1 cellular context compared by ENCODE assay signal in genomic region chr12:55849616-55850015, GRCh38.
TF ChIP-seq lines count a peak whose summit lies in the region.

No MANE protein-coding gene starts in this region.

TF ChIP-seq in H1, 55 proteins besides CTCF, POLR2A, EP300 and RAD21:
- no peak for TF ChIP-seq CEBPB (IDR thresholded peaks at IDR 0.05; ENCODE audit: low read depth, low read length)
- no peak for TF ChIP-seq CHD1 (IDR thresholded peaks at IDR 0.05; ENCODE audit: low read depth, low read length)
- no peak for TF ChIP-seq BRCA1 (IDR thresholded peaks at IDR 0.05; ENCODE audit: low read depth, low read length)
- TF ChIP-seq EZH2 (IDR thresholded peaks at IDR 0.05; ENCODE audit: low read depth, low read length, severe bottlenecking) = no peak
- TF ChIP-seq RXRA (IDR thresholded peaks at IDR 0.05; ENCODE audit: insufficient read depth, low read depth, low read length) = no peak
- no peak for TF ChIP-seq POU5F1 (IDR thresholded peaks at IDR 0.05; ENCODE audit: low read depth, low read length)
- no peak for TF ChIP-seq CBX8 (IDR thresholded peaks at IDR 0.05; ENCODE audit: borderline replicate concordance, low read depth, low read length)
- TF ChIP-seq GTF2F1 (IDR thresholded peaks at IDR 0.05; ENCODE audit: borderline replicate concordance, low read depth, low read length) = no peak
- TF ChIP-seq SP4 (IDR thresholded peaks at IDR 0.05; ENCODE audit: low read length) = no peak
- no peak for TF ChIP-seq ASH2L (IDR thresholded peaks at IDR 0.05; ENCODE audit: low read length)
- no peak for TF ChIP-seq GABPA (IDR thresholded peaks at IDR 0.05; ENCODE audit: borderline replicate concordance, insufficient read depth, low read length)
- TF ChIP-seq TCF12 (IDR thresholded peaks at IDR 0.05; ENCODE audit: low read depth, low read length) = no peak
- TF ChIP-seq ZNF274 (IDR thresholded peaks at IDR 0.05; ENCODE audit: borderline replicate concordance, extremely low read depth, low read length) = no peak
- TF ChIP-seq BACH1 (IDR thresholded peaks at IDR 0.05; ENCODE audit: low read length) = no peak
- no peak for TF ChIP-seq ATF3 (IDR thresholded peaks at IDR 0.05; ENCODE audit: insufficient read depth, low read depth, low read length)
TF ChIP-seq in H1: peak in this region for 0.
